ENCODE assay signal across 22 cellular contexts in the genomic region with DNA sequence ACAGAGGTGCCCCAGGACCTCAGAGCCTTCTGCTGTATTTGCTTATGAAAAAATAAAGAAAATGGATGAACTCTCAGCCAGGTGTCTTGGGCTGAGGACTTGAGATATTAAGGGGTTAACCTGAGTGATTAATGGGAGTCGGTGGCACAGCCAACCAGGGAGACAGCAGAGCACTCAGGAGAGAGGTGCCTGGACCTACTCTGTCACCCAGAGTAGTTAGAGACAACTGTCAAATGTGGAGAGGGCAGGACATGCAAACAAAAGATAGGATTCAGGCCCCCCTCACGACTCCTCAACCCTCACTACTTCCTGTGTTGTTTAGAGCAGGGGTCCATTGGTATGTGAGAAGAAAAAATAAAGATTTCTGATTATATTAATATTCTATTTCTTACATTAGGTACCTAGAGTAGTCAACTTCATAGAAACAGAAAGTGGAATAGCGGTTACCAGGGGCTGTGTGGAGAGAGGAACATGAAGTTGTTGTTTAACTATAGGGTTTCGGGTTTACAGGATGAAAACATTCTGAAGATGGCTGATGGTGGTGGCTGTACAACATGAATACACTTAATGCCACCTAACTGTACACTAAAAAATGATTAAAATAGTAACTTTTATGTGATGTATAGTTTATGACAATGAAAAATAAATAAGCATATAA. TPM values are rescaled to one million over a fixed set of nuclear protein-coding genes. Genes with fewer than 3 reads are reported as not detected.
DNase-seq lines count a peak whose midpoint lies in the region; ATAC-seq, FAIRE-seq and TF ChIP-seq lines count a peak whose summit lies in the region.
"Had no signal": no experiment of that assay in that cellular context is flagged by ENCODE, and none has a peak within 500 bp of the region (broad histone marks: within the 10 kb centered on the region; RNA-seq: fewer than 3 reads in every experiment).

No MANE protein-coding gene starts in this region.

- no peak overlapping the region for H4K8ac ChIP-seq in mesendoderm (ENCODE audit: low read depth, low read length)

- H2BK5ac ChIP-seq in mesendoderm (ENCODE audit: low read length), result no peak overlapping the region

- DNase-seq in GM19239 (ENCODE audit: insufficient read length, low spot score) (peak; percentile 23), esophagus muscularis mucosa (ENCODE audit: extremely low spot score) (peak; percentile 34), activated gamma-delta T cell (lab: John Stamatoyannopoulos, UW) (no peak), mesendoderm (no peak)
- no peak for DNase-seq in stimulated activated CD4-positive, alpha-beta T cell treated with anti-CD3 and anti-CD28 coated beads, Interleukin-15, amount 100 ng/mL, for 24 hours
- DNase-seq: activated CD4-positive, alpha-beta memory T cell treated with anti-CD3 and anti-CD28 coated beads, Interleukin-2, amount 10 ng/mL, durations not matched to agents 7 days and 5 days; DMS153; foreskin fibroblast; left ventricle myocardium inferior; NCI-H187; NCI-H526 treated with DMSO at 0.1 percent for 48 hours; spleen; stimulated activated naive CD8-positive, alpha-beta T cell treated with anti-CD3 and anti-CD28 coated beads, Interleukin-15, amount 100 ng/mL, for 72 hours had no signal

- no peaks in the 10 kb centered on the region for H3K4me1 ChIP-seq in esophagus muscularis mucosa
- peaks cover 3% of the 10 kb centered on the region for H3K4me1 ChIP-seq in mesendoderm (ENCODE audit: control insufficient read depth, low read depth, low read length)
- H3K4me1 ChIP-seq: left ventricle myocardium inferior, spleen, vagina had no signal

- H3K27ac ChIP-seq in esophagus muscularis mucosa (replicated peaks in 1 of 4), result no peak overlapping the region
- H3K27ac ChIP-seq in mesendoderm (ENCODE audit: low read depth, low read length), result no peak overlapping the region
- H3K27ac ChIP-seq: left ventricle myocardium inferior, spleen, vagina had no signal

- H2AK5ac ChIP-seq in mesendoderm (ENCODE audit: low read length), result no peak overlapping the region

- H3K79me1 ChIP-seq in mesendoderm (ENCODE audit: low read length), result no peaks in the 10 kb centered on the region

- TF ChIP-seq EP300 in esophagus muscularis mucosa (IDR thresholded peaks at IDR 0.05), result no peak

- no peak overlapping the region for H3K4me2 ChIP-seq in mesendoderm (ENCODE audit: low read length)

- no peaks in the 10 kb centered on the region for H3K79me2 ChIP-seq in mesendoderm (ENCODE audit: control insufficient read depth, insufficient read depth, low read length)

- H2BK120ac ChIP-seq in mesendoderm (ENCODE audit: low read depth, low read length), result no peak overlapping the region

- intact Hi-C loops in esophagus muscularis mucosa (cut with DNase I), result no loop called here

- no peak overlapping the region for H3K23ac ChIP-seq in mesendoderm (ENCODE audit: low read length)

- ATAC-seq in GM21723 (IDR thresholded peaks at IDR 0.05; ENCODE audit: unreplicated experiment) (peak; percentile 87), HG03108 (IDR thresholded peaks at IDR 0.05; ENCODE audit: unreplicated experiment) (peak; percentile 96)
- ATAC-seq: stimulated activated naive CD8-positive, alpha-beta T cell treated with anti-CD3 and anti-CD28 coated beads, Interleukin-15, amount 100 ng/mL, for 72 hours had no signal

- no peaks in the 10 kb centered on the region for H3K9me3 ChIP-seq in esophagus muscularis mucosa
- H3K9me3 ChIP-seq: left ventricle myocardium inferior, spleen, vagina had no signal

- H4K5ac ChIP-seq in mesendoderm (ENCODE audit: low read length), result no peak overlapping the region

- no peak overlapping the region for H3K4ac ChIP-seq in mesendoderm (ENCODE audit: low read depth, low read length)

- no peak overlapping the region for H2BK15ac ChIP-seq in mesendoderm (replicated peaks; ENCODE audit: low read depth)

- peak; percentile 75 for FAIRE-seq in GM19239 (lab: Jason Lieb, UNC)
- FAIRE-seq: RCC 7860 had no signal

- H3K18ac ChIP-seq in mesendoderm (ENCODE audit: low read length), result no peak overlapping the region

- no peaks in the 10 kb centered on the region for H3K27me3 ChIP-seq in esophagus muscularis mucosa
- no peaks in the 10 kb centered on the region for H3K27me3 ChIP-seq in mesendoderm (ENCODE audit: insufficient read depth, low read length, poor library complexity)
- H3K27me3 ChIP-seq: spleen, vagina had no signal

- no peaks in the 10 kb centered on the region for H3K36me3 ChIP-seq in esophagus muscularis mucosa
- no peaks in the 10 kb centered on the region for H3K36me3 ChIP-seq in mesendoderm (ENCODE audit: control insufficient read depth, insufficient read depth, low read length)
- H3K36me3 ChIP-seq: left ventricle myocardium inferior, spleen, vagina had no signal

- no peak overlapping the region for H3K4me3 ChIP-seq in esophagus muscularis mucosa
- H3K4me3 ChIP-seq in mesendoderm (ENCODE audit: low read length), result no peak overlapping the region
- H3K4me3 ChIP-seq: left ventricle myocardium inferior, spleen, vagina had no signal

- 83% methylated on average over 4 of the region's 4 CpGs for WGBS in esophagus muscularis mucosa
- WGBS in mesendoderm (ENCODE audit: extremely low coverage, insufficient coverage, low lambda C conversion rate), result no CpG with 5 or more reads among the region's 4 CpGs

- no peak overlapping the region for H3K56ac ChIP-seq in mesendoderm (ENCODE audit: low read length)

- TF ChIP-seq CTCF in esophagus muscularis mucosa (IDR thresholded peaks at IDR 0.05), result no peak

- H3K9ac ChIP-seq in mesendoderm (ENCODE audit: low read length), result no peak overlapping the region

- TF ChIP-seq POLR2A in esophagus muscularis mucosa (IDR thresholded peaks at IDR 0.05; ENCODE audit: low read depth), result no peak

RNA-seq across cellular contexts. Expression of gene CETN1, which starts 28.6 kb away (rescaled TPM):
- not detected for total RNA-seq in esophagus muscularis mucosa
- not detected for polyA plus RNA-seq in mesendoderm (2013, experiment 1 of 2)
- polyA plus RNA-seq in mesendoderm (2013, experiment 2 of 2), result not detected
- total RNA-seq: activated CD4-positive, alpha-beta memory T cell treated with anti-CD3 and anti-CD28 coated beads, Interleukin-2, amount 10 ng/mL, durations not matched to agents 7 days and 5 days; activated T-helper 1 cell treated with anti-CD3 and anti-CD28 coated beads, Interleukin-12 subunit alpha, Interleukin-12 subunit beta, Interleukin-2, Interleukin-4 antibody, amounts not matched to agents 30 ng/mL and 10 ng/mL and 1 ng/mL, durations not matched to agents 14 hours and 24 hours and 36 hours; left ventricle myocardium inferior; LHCN-M2; posterior vena cava; spleen; vagina had no signal
- polyA plus RNA-seq: adipose tissue, BJ, spleen had no signal

RNA-seq across cellular contexts. Expression of gene CLUL1, which starts 45.3 kb away (rescaled TPM):
- total RNA-seq in esophagus muscularis mucosa, result 1 to 10 TPM in 1 of 4 donors, under 1 TPM in 1, not detected in 2; 0.97 to 2.5 TPM
- 0.06 TPM for polyA plus RNA-seq in mesendoderm (2013, experiment 1 of 2)
- 0.01 TPM for polyA plus RNA-seq in mesendoderm (2013, experiment 2 of 2)
- total RNA-seq: activated CD4-positive, alpha-beta memory T cell treated with anti-CD3 and anti-CD28 coated beads, Interleukin-2, amount 10 ng/mL, durations not matched to agents 7 days and 5 days; activated T-helper 1 cell treated with anti-CD3 and anti-CD28 coated beads, Interleukin-12 subunit alpha, Interleukin-12 subunit beta, Interleukin-2, Interleukin-4 antibody, amounts not matched to agents 30 ng/mL and 10 ng/mL and 1 ng/mL, durations not matched to agents 14 hours and 24 hours and 36 hours; left ventricle myocardium inferior; LHCN-M2; posterior vena cava; vagina had no signal
- polyA plus RNA-seq: spleen had no signal

RNA-seq across cellular contexts. Expression of gene COLEC12, which starts 51.0 kb away (rescaled TPM):
- total RNA-seq in esophagus muscularis mucosa, result 10 to 100 TPM; 17.9 to 36.4 (median 23.5) TPM
- polyA plus RNA-seq in mesendoderm (2013, experiment 1 of 2), result 7.5 TPM
- polyA plus RNA-seq in mesendoderm (2013, experiment 2 of 2), result 7.4 TPM
- total RNA-seq: activated CD4-positive, alpha-beta memory T cell treated with anti-CD3 and anti-CD28 coated beads, Interleukin-2, amount 10 ng/mL, durations not matched to agents 7 days and 5 days; activated T-helper 1 cell treated with anti-CD3 and anti-CD28 coated beads, Interleukin-12 subunit alpha, Interleukin-12 subunit beta, Interleukin-2, Interleukin-4 antibody, amounts not matched to agents 30 ng/mL and 10 ng/mL and 1 ng/mL, durations not matched to agents 14 hours and 24 hours and 36 hours had no signal

Comparison
In these comparisons a context has a peak if more than half of its experiments do, and no peak if none do; other contexts are left out.
1. DNase-seq: peak in GM19239 (single experiment) and esophagus muscularis mucosa (single experiment); none in activated gamma-delta T cell (single experiment), stimulated activated CD4-positive, alpha-beta T cell treated with anti-CD3 and anti-CD28 coated beads, Interleukin-15, amount 100 ng/mL, for 24 hours (single experiment) and mesendoderm (single experiment).